Comparison of ENCODE assay signal across 8 cellular contexts in genomic region chr10:3852147-3852904, GRCh38.
DNase-seq lines count a peak whose midpoint lies in the region; ATAC-seq and TF ChIP-seq lines count a peak whose summit lies in the region.

No MANE protein-coding gene starts in this region.

- ATAC-seq in HG02884 (IDR thresholded peaks at IDR 0.05; ENCODE audit: unreplicated experiment), result peak; percentile 84

- TF ChIP-seq CTCF in fibroblast of mammary gland (conservative IDR thresholded peaks at IDR 0.05; ENCODE audit: control insufficient read depth, insufficient read depth, low read depth, low read length), result no peak

- H3K4me3 Mint-ChIP-seq in activated T-cell treated with anti-CD3 and anti-CD28 coated beads, Interleukin-2, amount 50 U/mL, for 24 hours, result peak overlapping the region; percentile 39

- peak; percentile 32 for DNase-seq in SKM-1 treated with dmso at 0.1 percent for 144 hours (lab: John Stamatoyannopoulos, UW; ENCODE audit: unreplicated experiment)
- no peak for DNase-seq in SKM-1 (lab: John Stamatoyannopoulos, UW; ENCODE audit: unreplicated experiment)
- DNase-seq in NCI-H2227 treated with DMSO at 0.1 percent for 48 hours (lab: John Stamatoyannopoulos, UW), result peak; percentile 78
- DNase-seq in activated T-cell treated with anti-CD3 and anti-CD28 coated beads, Interleukin-2, amount 50 U/mL, for 24 hours, result peak; percentile 66
- DNase-seq in fibroblast of mammary gland (ENCODE audit: low read depth), result peak; percentile 99
- peak; percentile 8 for DNase-seq in occipital lobe (lab: John Stamatoyannopoulos, UW)
- peak; percentile 82 for DNase-seq in ureter (ENCODE audit: low spot score)

- H3K4me3 ChIP-seq in fibroblast of mammary gland (ENCODE audit: control insufficient read depth, low read depth, low read length), result no peak overlapping the region

- H3K27me3 Mint-ChIP-seq in activated T-cell treated with anti-CD3 and anti-CD28 coated beads, Interleukin-2, amount 50 U/mL, for 24 hours, result no peaks in the 10 kb centered on the region

- H3K27ac Mint-ChIP-seq in activated T-cell treated with anti-CD3 and anti-CD28 coated beads, Interleukin-2, amount 50 U/mL, for 24 hours, result peak overlapping the region; percentile 95

- peaks cover 60% of the 10 kb centered on the region for H3K4me1 Mint-ChIP-seq in activated T-cell treated with anti-CD3 and anti-CD28 coated beads, Interleukin-2, amount 50 U/mL, for 24 hours (ENCODE audit: low read depth)

- no peaks in the 10 kb centered on the region for H3K36me3 Mint-ChIP-seq in activated T-cell treated with anti-CD3 and anti-CD28 coated beads, Interleukin-2, amount 50 U/mL, for 24 hours (ENCODE audit: low read depth)

- peaks cover 7% of the 10 kb centered on the region for H3K9me3 Mint-ChIP-seq in activated T-cell treated with anti-CD3 and anti-CD28 coated beads, Interleukin-2, amount 50 U/mL, for 24 hours
